ENCODE assay signal across 8 cellular contexts in the genomic region with DNA sequence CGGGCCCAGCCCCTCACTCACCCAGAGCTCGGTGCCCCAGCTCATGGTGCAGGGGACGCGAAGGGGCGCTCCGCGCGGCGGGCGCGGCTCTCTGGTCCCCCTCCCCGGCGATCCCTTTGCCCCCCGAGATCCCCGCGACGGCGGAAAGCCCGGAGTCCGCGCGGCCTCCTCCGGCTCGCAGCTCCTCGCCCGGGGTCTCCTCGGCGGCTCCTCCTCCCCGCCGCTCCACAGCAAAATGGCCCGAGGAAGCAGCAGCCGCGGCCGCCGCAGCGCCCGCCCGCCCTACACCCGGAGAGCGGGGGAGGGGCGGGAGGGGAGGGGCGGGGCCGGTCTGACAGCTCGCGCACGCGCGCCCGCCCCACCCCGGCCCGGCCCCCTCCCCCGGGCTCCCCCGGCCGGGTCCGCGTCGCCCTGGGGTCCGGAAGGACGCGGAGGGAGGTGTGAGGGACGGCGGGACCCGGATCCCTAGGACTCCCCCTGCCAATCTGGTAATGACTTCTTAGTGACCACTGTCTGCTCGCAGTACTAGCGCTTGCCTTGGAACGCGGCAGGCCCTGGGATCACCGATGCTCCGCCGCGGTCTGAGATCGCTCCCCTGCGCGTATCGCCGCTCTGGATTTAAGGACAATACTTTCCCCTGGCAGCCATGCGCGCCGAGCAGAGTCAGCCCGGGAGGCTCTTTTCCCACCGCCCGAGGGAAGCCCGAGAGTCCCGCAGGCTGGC. TPM values are rescaled to one million over a fixed set of nuclear protein-coding genes. Genes with fewer than 3 reads are reported as not detected.
DNase-seq lines count a peak whose midpoint lies in the region; ATAC-seq and TF ChIP-seq lines count a peak whose summit lies in the region.

TSS of gene FNBP1 (minus strand) at position 259 of the 723 bp plus-strand sequence. CDS start at position 45, 214 bp downstream.

- peaks cover 48 to 61% of the 10 kb centered on the region in 2 donors for H3K4me1 Mint-ChIP-seq in natural killer cell treated with Interleukin-12 subunit alpha and Interleukin-12 subunit beta and Interleukin-15 and Interleukin-18, amount 100 ng/mL, for 72 hours (ENCODE audit: low read depth in 2 of 2)

- H3K9me3 Mint-ChIP-seq in natural killer cell treated with Interleukin-12 subunit alpha and Interleukin-12 subunit beta and Interleukin-15 and Interleukin-18, amount 100 ng/mL, for 72 hours: no peaks in the 10 kb centered on the region

- H3K27ac Mint-ChIP-seq in natural killer cell treated with Interleukin-12 subunit alpha and Interleukin-12 subunit beta and Interleukin-15 and Interleukin-18, amount 100 ng/mL, for 72 hours: peak within 1 kb of the TSS; percentile 93 to 100

- DNase-seq in AG04449 (ENCODE audit: low read depth, low spot score): no peak
- DNase-seq in RPMI8226: peak; percentile 87
- DNase-seq in activated effector memory CD4-positive, alpha-beta T cell treated with Interleukin-2 at 50 U/mL for 16 hours: peak; percentile 73
- peak; percentile 76 for DNase-seq in fibroblast of the aortic adventitia (ENCODE audit: low read depth)
- peak; percentile 83 for DNase-seq in natural killer cell treated with Interleukin-12 subunit alpha and Interleukin-12 subunit beta and Interleukin-15 and Interleukin-18, amount 100 ng/mL, for 72 hours (ENCODE audit: low spot score)
- peak; percentile 82 for DNase-seq in stimulated activated naive CD4-positive, alpha-beta T cell treated with Interleukin-2 at 50 U/mL for 16 hours (lab: John Stamatoyannopoulos, UW)

- peak within 1 kb of the TSS; percentile 99 for H3K4me3 Mint-ChIP-seq in natural killer cell treated with Interleukin-12 subunit alpha and Interleukin-12 subunit beta and Interleukin-15 and Interleukin-18, amount 100 ng/mL, for 72 hours

- no peaks in the 10 kb centered on the region for H3K9me3 ChIP-seq in HUES48 (ENCODE audit: control insufficient read depth, insufficient read depth, low read length)

- H3K27me3 ChIP-seq in HUES48 (ENCODE audit: control insufficient read depth, insufficient read depth, low read length): peaks cover 17% of the 10 kb centered on the region

- H3K36me3 Mint-ChIP-seq in natural killer cell treated with Interleukin-12 subunit alpha and Interleukin-12 subunit beta and Interleukin-15 and Interleukin-18, amount 100 ng/mL, for 72 hours: peaks cover 10% of the 10 kb centered on the region

- H3K4me1 ChIP-seq in HUES48 (ENCODE audit: control insufficient read depth, insufficient read depth, low read length): peaks cover 16% of the 10 kb centered on the region

- H3K27ac ChIP-seq in HUES48 (ENCODE audit: low read depth, low read length): peak within 1 kb of the TSS; percentile 78

- no peaks in the 10 kb centered on the region for H3K36me3 ChIP-seq in HUES48 (ENCODE audit: control insufficient read depth, insufficient read depth, low read length)

- H3K4me3 ChIP-seq in AG04449 (ENCODE audit: low read depth, low read length): peak within 1 kb of the TSS; percentile 77
- H3K4me3 ChIP-seq in HUES48 (ENCODE audit: low read depth, low read length): peak within 1 kb of the TSS; percentile 90
- peak within 1 kb of the TSS; percentile 92 for H3K4me3 ChIP-seq in fibroblast of the aortic adventitia (ENCODE audit: low read depth, low read length)

- POLR2A ChIA-PET in AG04449 (lab: Yijun Ruan, JAX): interaction anchor here (1.0 to 2.0 kb wide), 5 partner anchors 9 to 158 kb away, joined by 3 to 9 read pairs (median 3); no protein-coding TSS in a partner anchor

- peak; percentile 36 for ATAC-seq in GM18867 (IDR thresholded peaks at IDR 0.05; ENCODE audit: unreplicated experiment)
- peak; percentile 92 to 93 for ATAC-seq in natural killer cell treated with Interleukin-12 subunit alpha and Interleukin-12 subunit beta and Interleukin-15 and Interleukin-18, amount 100 ng/mL, for 72 hours

- no peaks in the 10 kb centered on the region for H3K27me3 Mint-ChIP-seq in natural killer cell treated with Interleukin-12 subunit alpha and Interleukin-12 subunit beta and Interleukin-15 and Interleukin-18, amount 100 ng/mL, for 72 hours

- peak within 1 kb of the TSS; percentile 47 for H3K9ac ChIP-seq in HUES48 (ENCODE audit: low read depth, low read length)

- CTCF ChIA-PET in AG04449 (lab: Yijun Ruan, JAX): interaction anchor here (0.6 to 4.9 kb wide), 3 partner anchors 10 to 156 kb away, joined by 3 to 44 read pairs (median 4); partner anchors contain the start of gene GPR107

- TF ChIP-seq CTCF in AG04449 (IDR thresholded peaks at IDR 0.05; ENCODE audit: insufficient read depth, low read length, missing control alignments) (no peak), fibroblast of the aortic adventitia (IDR thresholded peaks at IDR 0.05; ENCODE audit: insufficient read depth, low read length) (no peak)

RNA-seq across cellular contexts. Expression of gene FNBP1, which starts in this region (rescaled TPM):
- 44.4 and 57.9 TPM in 2 replicates for total RNA-seq in fibroblast of the aortic adventitia (ENCODE audit: low replicate concordance)
- 100 to 1,000 TPM; 124 to 141 TPM for total RNA-seq in natural killer cell treated with Interleukin-12 subunit alpha and Interleukin-12 subunit beta and Interleukin-15 and Interleukin-18, amount 100 ng/mL, for 72 hours
